In the genomic region with DNA sequence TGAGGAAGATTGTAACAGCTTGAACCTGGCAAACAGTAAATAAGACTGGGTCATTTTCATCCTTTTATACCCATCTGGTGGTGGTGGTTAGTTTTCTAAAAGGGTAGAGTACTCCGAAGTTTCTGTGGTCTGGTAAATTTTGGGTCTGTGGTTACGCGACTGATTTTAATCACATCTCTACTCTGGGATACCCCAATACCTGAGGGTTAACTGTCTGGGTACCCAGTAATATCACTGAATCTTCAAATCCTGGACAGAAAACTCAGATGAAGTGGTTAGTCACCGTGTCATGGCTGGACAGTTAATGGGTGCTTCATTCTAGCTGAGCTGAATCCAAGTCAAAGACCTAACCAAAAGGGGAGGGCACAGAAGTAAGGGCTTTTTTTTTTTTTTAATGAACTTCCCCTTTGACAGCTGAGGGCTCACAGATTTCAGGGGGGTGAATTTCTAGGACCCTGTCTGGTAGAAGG, we compare ENCODE assay signal across 20 cellular contexts.
A peak's percentile ranks its signal among the peaks of the same experiment; 100 is the strongest.
DNase-seq lines count a peak whose midpoint lies in the region; ATAC-seq, FAIRE-seq and TF ChIP-seq lines count a peak whose summit lies in the region.
"Had no signal": no experiment of that assay in that cellular context is flagged by ENCODE, and none has a peak within 500 bp of the region (broad histone marks: within the 10 kb centered on the region; RNA-seq: fewer than 3 reads in every experiment).

No MANE protein-coding gene starts in this region.

- H3K36me3 ChIP-seq in heart left ventricle = no peaks in the 10 kb centered on the region

- H3K4me1 ChIP-seq in heart left ventricle = peaks cover 0 to 19% (median 0%) of the 10 kb centered on the region in 12 donors
- H3K4me1 ChIP-seq: A549 had no signal

- peaks cover 55% of the 10 kb centered on the region for H3K27me3 Mint-ChIP-seq in activated T-cell treated with anti-CD3 and anti-CD28 coated beads, Interleukin-2, amount 50 U/mL, for 72 hours (ENCODE audit: low read depth)
- H3K27me3 Mint-ChIP-seq in activated T-cell treated with anti-CD3 and anti-CD28 coated beads, Interleukin-2, amount 50 U/mL, for 24 hours = peaks cover 68% of the 10 kb centered on the region
- H3K27me3 Mint-ChIP-seq in activated naive CD8-positive, alpha-beta T cell treated with anti-CD3 and anti-CD28 coated beads, Interleukin-2, amount 50 U/mL, for 24 hours = peaks cover 37% of the 10 kb centered on the region

- H3K4me3 Mint-ChIP-seq in activated T-cell treated with anti-CD3 and anti-CD28 coated beads, Interleukin-2, amount 50 U/mL, for 72 hours = no peak overlapping the region
- no peak overlapping the region for H3K4me3 Mint-ChIP-seq in activated T-cell treated with anti-CD3 and anti-CD28 coated beads, Interleukin-2, amount 50 U/mL, for 24 hours
- no peak overlapping the region for H3K4me3 Mint-ChIP-seq in activated naive CD8-positive, alpha-beta T cell treated with anti-CD3 and anti-CD28 coated beads, Interleukin-2, amount 50 U/mL, for 24 hours
- H3K4me3 Mint-ChIP-seq: CD4-positive, alpha-beta T cell had no signal

- H3K36me3 Mint-ChIP-seq in activated T-cell treated with anti-CD3 and anti-CD28 coated beads, Interleukin-2, amount 50 U/mL, for 72 hours (ENCODE audit: insufficient read depth in 2 of 2) = no peaks in the 10 kb centered on the region
- no peaks in the 10 kb centered on the region for H3K36me3 Mint-ChIP-seq in activated T-cell treated with anti-CD3 and anti-CD28 coated beads, Interleukin-2, amount 50 U/mL, for 24 hours (ENCODE audit: low read depth)
- H3K36me3 Mint-ChIP-seq in activated naive CD8-positive, alpha-beta T cell treated with anti-CD3 and anti-CD28 coated beads, Interleukin-2, amount 50 U/mL, for 24 hours (ENCODE audit: low read depth) = no peaks in the 10 kb centered on the region

- no peaks in the 10 kb centered on the region for H3K9me3 ChIP-seq in heart left ventricle
- H3K9me3 ChIP-seq: A549, SK-N-SH had no signal

- 81 to 91% (median 85%) methylated on average over 4 of the region's 4 CpGs for WGBS in heart left ventricle, 4 donors

- TF ChIP-seq CTCF in heart left ventricle (IDR thresholded peaks at IDR 0.05) = no peak

- H3K27ac ChIP-seq in heart left ventricle = no peak overlapping the region
- H3K27ac ChIP-seq: A549, PC-9 had no signal

- ATAC-seq in activated T-cell treated with anti-CD3 and anti-CD28 coated beads, Interleukin-2, amount 50 U/mL, for 72 hours (replicated peaks in 1 of 2) = peak; percentile 25 to 44
- ATAC-seq in GM18868 (IDR thresholded peaks at IDR 0.05; ENCODE audit: unreplicated experiment) = peak; percentile 69
- ATAC-seq in activated naive CD8-positive, alpha-beta T cell treated with anti-CD3 and anti-CD28 coated beads, Interleukin-2, amount 50 U/mL, for 24 hours = peak; percentile 54
- ATAC-seq in stimulated activated naive CD8-positive, alpha-beta T cell treated with anti-CD3 and anti-CD28 coated beads, Interleukin-15, Interleukin-2, amounts not matched to agents 100 U/mL and 50 U/mL, for 24 hours = peak; percentile 72
- ATAC-seq in heart left ventricle = no peak
- ATAC-seq: A549 had no signal

- intact Hi-C loops in heart left ventricle (cut with DNase I) = no loop called here

- H3K27ac Mint-ChIP-seq in activated T-cell treated with anti-CD3 and anti-CD28 coated beads, Interleukin-2, amount 50 U/mL, for 72 hours = no peak overlapping the region
- H3K27ac Mint-ChIP-seq in activated T-cell treated with anti-CD3 and anti-CD28 coated beads, Interleukin-2, amount 50 U/mL, for 24 hours = no peak overlapping the region
- H3K27ac Mint-ChIP-seq in activated naive CD8-positive, alpha-beta T cell treated with anti-CD3 and anti-CD28 coated beads, Interleukin-2, amount 50 U/mL, for 24 hours = peak overlapping the region; percentile 43
- H3K27ac Mint-ChIP-seq: CD4-positive, alpha-beta T cell had no signal

- no peak for FAIRE-seq in RCC 7860 (lab: Jason Lieb, UNC)
- FAIRE-seq: A549, H54 had no signal

- no peaks in the 10 kb centered on the region for H3K9me3 Mint-ChIP-seq in activated T-cell treated with anti-CD3 and anti-CD28 coated beads, Interleukin-2, amount 50 U/mL, for 72 hours
- no peaks in the 10 kb centered on the region for H3K9me3 Mint-ChIP-seq in activated T-cell treated with anti-CD3 and anti-CD28 coated beads, Interleukin-2, amount 50 U/mL, for 24 hours
- H3K9me3 Mint-ChIP-seq in activated naive CD8-positive, alpha-beta T cell treated with anti-CD3 and anti-CD28 coated beads, Interleukin-2, amount 50 U/mL, for 24 hours = no peaks in the 10 kb centered on the region
- H3K9me3 Mint-ChIP-seq: CD4-positive, alpha-beta T cell had no signal

- H3K4me1 Mint-ChIP-seq in activated T-cell treated with anti-CD3 and anti-CD28 coated beads, Interleukin-2, amount 50 U/mL, for 72 hours (ENCODE audit: low read depth) = peaks cover 10% of the 10 kb centered on the region
- H3K4me1 Mint-ChIP-seq in activated T-cell treated with anti-CD3 and anti-CD28 coated beads, Interleukin-2, amount 50 U/mL, for 24 hours (ENCODE audit: low read depth) = peaks cover 12% of the 10 kb centered on the region
- H3K4me1 Mint-ChIP-seq in activated naive CD8-positive, alpha-beta T cell treated with anti-CD3 and anti-CD28 coated beads, Interleukin-2, amount 50 U/mL, for 24 hours = peaks cover 17% of the 10 kb centered on the region

- no peak for DNase-seq in activated T-cell treated with anti-CD3 and anti-CD28 coated beads, Interleukin-2, amount 50 U/mL, for 72 hours
- DNase-seq in activated T-cell treated with anti-CD3 and anti-CD28 coated beads, Interleukin-2, amount 50 U/mL, for 24 hours = no peak
- DNase-seq in activated naive CD8-positive, alpha-beta T cell treated with anti-CD3 and anti-CD28 coated beads, Interleukin-2, amount 50 U/mL, for 24 hours = no peak
- no peak for DNase-seq in stimulated activated naive CD8-positive, alpha-beta T cell treated with anti-CD3 and anti-CD28 coated beads, Interleukin-15, Interleukin-2, amounts not matched to agents 100 U/mL and 50 U/mL, for 24 hours
- no peak for DNase-seq in stimulated activated CD4-positive, alpha-beta T cell treated with anti-CD3 and anti-CD28 coated beads, Interleukin-2, amount 100 ng/mL, for 48 hours
- DNase-seq in RCC 7860 (ENCODE audit: low spot score) (no peak), heart left ventricle (no peak)
- DNase-seq: Calu3; CD4-positive, alpha-beta T cell; DMS79 treated with DMSO at 0.1 percent for 48 hours; GDM1; IMR-90; NCI-H1436 treated with DMSO at 0.1 percent for 48 hours; NCI-H2081 treated with DMSO at 0.1 percent for 48 hours; NCI-H524; PC-9; SK-N-SH had no signal

- no peak overlapping the region for H3K4me3 ChIP-seq in heart left ventricle
- H3K4me3 ChIP-seq: A549, PC-9 had no signal

- TF ChIP-seq POLR2A in heart left ventricle (IDR thresholded peaks at IDR 0.05) = no peak

- peaks cover 0 to 21% (median 0%) of the 10 kb centered on the region in 9 donors for H3K27me3 ChIP-seq in heart left ventricle

Comparison
In these comparisons a context has a peak if more than half of its experiments do, and no peak if none do; other contexts are left out.
1. ATAC-seq: peak in activated T-cell treated with anti-CD3 and anti-CD28 coated beads, Interleukin-2, amount 50 U/mL, for 72 hours (2 of 2), GM18868 (single experiment), activated naive CD8-positive, alpha-beta T cell treated with anti-CD3 and anti-CD28 coated beads, Interleukin-2, amount 50 U/mL, for 24 hours (single experiment) and stimulated activated naive CD8-positive, alpha-beta T cell treated with anti-CD3 and anti-CD28 coated beads, Interleukin-15, Interleukin-2, amounts not matched to agents 100 U/mL and 50 U/mL, for 24 hours (single experiment); none in heart left ventricle (0 of 4).